9 cellular contexts compared by ENCODE assay signal in genomic region chr12:51049525-51049924, GRCh38. TPM values are rescaled to one million over a fixed set of nuclear protein-coding genes. Genes with fewer than 3 reads are reported as not detected.
A peak's percentile ranks its signal among the peaks of the same experiment; 100 is the strongest.
DNase-seq lines count a peak whose midpoint lies in the region; ATAC-seq and TF ChIP-seq lines count a peak whose summit lies in the region.
"Had no signal": no experiment of that assay in that cellular context is flagged by ENCODE, and none has a peak within 500 bp of the region (broad histone marks: within the 10 kb centered on the region; RNA-seq: fewer than 3 reads in every experiment).

No MANE protein-coding gene starts in this region.

- H3K27me3 Mint-ChIP-seq in neural crest cell (ENCODE audit: low read depth) = no peaks in the 10 kb centered on the region

- H3K9ac ChIP-seq in ES-I3 (ENCODE audit: low read depth, low read length) (peak overlapping the region; percentile 94; the same call in 1 of the 2 replicates), duodenal mucosa (ENCODE audit: low read depth in 1 of 2, low read length in 2 of 2) (peak overlapping the region; percentile 84 to 95)

- intact Hi-C loops in adrenal gland (cut with DNase I) = loop anchor here in 1 of 2 donors (5.0 kb wide), 1 partner anchor 293 kb away; no protein-coding TSS in a partner anchor

- no peak for DNase-seq in NB4 (ENCODE audit: low read depth)
- DNase-seq in neural crest cell (ENCODE audit: low read depth, low spot score) = no peak
- DNase-seq in putamen (ENCODE audit: low spot score) = no peak
- no peak for DNase-seq in adrenal gland
- no peak for DNase-seq in erythroblast (lab: John Stamatoyannopoulos, UW)
- DNase-seq: NCI-H1694 had no signal

- H3K4me1 ChIP-seq in ES-I3 (ENCODE audit: insufficient read depth, low read length) (peaks cover 8% of the 10 kb centered on the region; the same call in 1 of the 2 replicates), duodenal mucosa (ENCODE audit: control insufficient read depth in 1 of 2, insufficient read depth in 2 of 2, low read length in 2 of 2) (peaks cover 15 to 23% of the 10 kb centered on the region in 2 donors), adrenal gland (replicated peaks in 1 of 2) (peaks cover 15 to 25% of the 10 kb centered on the region in 2 donors)

- peaks cover 32% of the 10 kb centered on the region for H3K4me1 Mint-ChIP-seq in neural crest cell

- H3K36me3 ChIP-seq in ES-I3 (ENCODE audit: insufficient read depth, low read length) = peaks cover 14% of the 10 kb centered on the region
- H3K36me3 ChIP-seq in duodenal mucosa (ENCODE audit: control insufficient read depth in 1 of 2, insufficient read depth in 2 of 2, low read length in 2 of 2) = peaks cover 14 to 26% of the 10 kb centered on the region in 2 donors
- H3K36me3 ChIP-seq in adrenal gland (replicated peaks in 1 of 2) = peaks cover 0 to 30% of the 10 kb centered on the region in 2 donors

- TF ChIP-seq POLR2A in NB4 (IDR thresholded peaks at IDR 0.05; ENCODE audit: extremely low read depth, insufficient read length) (no peak), adrenal gland (IDR thresholded peaks at IDR 0.05) (no peak), erythroblast (IDR thresholded peaks at IDR 0.05; ENCODE audit: low read length) (no peak)

- ATAC-seq in GM18868 (IDR thresholded peaks at IDR 0.05; ENCODE audit: unreplicated experiment) = no peak

- H3K4me3 ChIP-seq in NB4 (ENCODE audit: low read depth, low read length) (peak overlapping the region; percentile 96), duodenal mucosa (ENCODE audit: low read depth in 1 of 2, low read length in 2 of 2) (peak overlapping the region; percentile 85 to 92), adrenal gland (no peak overlapping the region)

- peaks cover 4% of the 10 kb centered on the region for H3K36me3 Mint-ChIP-seq in neural crest cell (ENCODE audit: low read depth)

- H3K9me3 Mint-ChIP-seq in neural crest cell = no peaks in the 10 kb centered on the region

- H3K9me3 ChIP-seq in ES-I3 (ENCODE audit: control insufficient read depth, insufficient read depth, low read length) (no peaks in the 10 kb centered on the region), duodenal mucosa (ENCODE audit: control insufficient read depth in 1 of 2, low read length in 2 of 2) (no peaks in the 10 kb centered on the region), adrenal gland (replicated peaks in 1 of 3) (no peaks in the 10 kb centered on the region)

- no peaks in the 10 kb centered on the region for H3K27me3 ChIP-seq in duodenal mucosa (ENCODE audit: control insufficient read depth in 1 of 2, insufficient read depth in 2 of 2, low read length in 2 of 2)
- no peaks in the 10 kb centered on the region for H3K27me3 ChIP-seq in adrenal gland

- H3K27ac ChIP-seq in duodenal mucosa (ENCODE audit: low read depth, low read length) = no peak overlapping the region
- H3K27ac ChIP-seq in adrenal gland = no peak overlapping the region

- no peak overlapping the region for H3K27ac Mint-ChIP-seq in neural crest cell (ENCODE audit: unreplicated experiment)

- H3K4me3 Mint-ChIP-seq in neural crest cell = peak overlapping the region; percentile 97

- TF ChIP-seq CTCF in NB4 (IDR thresholded peaks at IDR 0.05; ENCODE audit: low read depth, low read length) (no peak), neural crest cell (conservative IDR thresholded peaks at IDR 0.05) (no peak), adrenal gland (IDR thresholded peaks at IDR 0.05) (no peak)

- WGBS in adrenal gland, 4 donors = 65 to 82% (median 71%) methylated on average over 3 of the region's 3 CpGs

RNA-seq across cellular contexts. Expression of gene LETMD1, which starts 1.4 kb away (rescaled TPM):
- total RNA-seq in neural crest cell = 43.2 and 44.5 TPM in 2 replicates
- total RNA-seq in adrenal gland = 100 to 1,000 TPM in 2 of 8 donors, 10 to 100 TPM in 6; 37.7 to 122 (median 79.3) TPM
- 10 to 100 TPM; 59.0 to 69.9 (median 59.1) TPM for polyA plus RNA-seq in adrenal gland

RNA-seq across cellular contexts. Expression of gene SLC11A2, which starts 23.3 kb away (rescaled TPM):
- total RNA-seq in neural crest cell = 50.4 and 51.4 TPM in 2 replicates
- 10 to 100 TPM; 40.6 to 82.2 (median 60.8) TPM for total RNA-seq in adrenal gland
- polyA plus RNA-seq in adrenal gland = 10 to 100 TPM; 21.7 to 33.2 (median 21.8) TPM

RNA-seq across cellular contexts. Expression of gene CSRNP2, which starts 33.9 kb away (rescaled TPM):
- total RNA-seq in neural crest cell (54.4 and 55.2 TPM in 2 replicates), adrenal gland (10 to 100 TPM; 15.6 to 29.1 (median 23.8) TPM)
- 10 to 100 TPM; 20.1 to 22.8 (median 22.0) TPM for polyA plus RNA-seq in adrenal gland

Comparison
In these comparisons a context has a peak if more than half of its experiments do, and no peak if none do; other contexts are left out.
1. H3K4me3 ChIP-seq: peak in NB4 (single experiment) and duodenal mucosa (2 of 2); none in adrenal gland (0 of 4).